8 cellular contexts compared by ENCODE assay signal in genomic region chr9:125407432-125407973, GRCh38.
DNase-seq lines count a peak whose midpoint lies in the region; ATAC-seq and TF ChIP-seq lines count a peak whose summit lies in the region.

No MANE protein-coding gene starts in this region.

- no peak overlapping the region for H3K27ac Mint-ChIP-seq in activated naive CD8-positive, alpha-beta T cell treated with anti-CD3 and anti-CD28 coated beads, Interleukin-2, amount 50 U/mL, for 24 hours

- no peaks in the 10 kb centered on the region for H3K36me3 Mint-ChIP-seq in activated naive CD8-positive, alpha-beta T cell treated with anti-CD3 and anti-CD28 coated beads, Interleukin-2, amount 50 U/mL, for 24 hours (ENCODE audit: low read depth)

- peaks cover 12% of the 10 kb centered on the region for H3K4me1 Mint-ChIP-seq in activated naive CD8-positive, alpha-beta T cell treated with anti-CD3 and anti-CD28 coated beads, Interleukin-2, amount 50 U/mL, for 24 hours

- WGBS in right lobe of liver (ENCODE audit: insufficient coverage, low coverage, low lambda C conversion rate, missing lambda C conversion rate), result 58% methylated on average over 6 of the region's 17 CpGs

- no peak overlapping the region for H3K27ac ChIP-seq in right lobe of liver

- no peaks in the 10 kb centered on the region for H3K36me3 ChIP-seq in right lobe of liver

- peak overlapping the region; percentile 59 for H3K4me3 Mint-ChIP-seq in activated naive CD8-positive, alpha-beta T cell treated with anti-CD3 and anti-CD28 coated beads, Interleukin-2, amount 50 U/mL, for 24 hours

- peak overlapping the region; percentile 59 to 71 (median 68) for H3K4me3 ChIP-seq in right lobe of liver

- H3K9me3 ChIP-seq in right lobe of liver, result no peaks in the 10 kb centered on the region

- TF ChIP-seq POLR2A in right lobe of liver (IDR thresholded peaks at IDR 0.05), result no peak

- DNase-seq in Right ventricle myocardium inferior (ENCODE audit: missing footprints) (no peak), cardiac septum (ENCODE audit: low spot score) (no peak), right lobe of liver (no peak), retina (no peak), T1000 (lab: John Stamatoyannopoulos, UW) (no peak), NCI-H2081 (lab: John Stamatoyannopoulos, UW) (no peak)
- DNase-seq in activated naive CD8-positive, alpha-beta T cell treated with anti-CD3 and anti-CD28 coated beads, Interleukin-2, amount 50 U/mL, for 24 hours, result no peak
- no peak for DNase-seq in central memory CD4-positive, alpha-beta T cell

- TF ChIP-seq CTCF in right lobe of liver (IDR thresholded peaks at IDR 0.05), result no peak

- peak; percentile 8 for ATAC-seq in Right ventricle myocardium inferior
- ATAC-seq in activated naive CD8-positive, alpha-beta T cell treated with anti-CD3 and anti-CD28 coated beads, Interleukin-2, amount 50 U/mL, for 24 hours, result no peak
- ATAC-seq in right lobe of liver, result no peak

- intact Hi-C loops in Right ventricle myocardium inferior (cut with DNase I), result loop anchor here (5.0 to 10.0 kb wide), 3 partner anchors 340 to 1087 kb away; partner anchors contain the start of gene PBX3
- intact Hi-C loops in cardiac septum (cut with DNase I), result loop anchor here (5.0 kb wide), 2 partner anchors 225 to 980 kb away; no protein-coding TSS in a partner anchor
- intact Hi-C loops in right lobe of liver (cut with DNase I), result no loop called here

- peaks cover 32% of the 10 kb centered on the region for H3K27me3 Mint-ChIP-seq in activated naive CD8-positive, alpha-beta T cell treated with anti-CD3 and anti-CD28 coated beads, Interleukin-2, amount 50 U/mL, for 24 hours

- peaks cover 0 to 11% (median 0%) of the 10 kb centered on the region in 4 donors for H3K4me1 ChIP-seq in right lobe of liver

- no peaks in the 10 kb centered on the region for H3K9me3 Mint-ChIP-seq in activated naive CD8-positive, alpha-beta T cell treated with anti-CD3 and anti-CD28 coated beads, Interleukin-2, amount 50 U/mL, for 24 hours

- H3K27me3 ChIP-seq in right lobe of liver, result no peaks in the 10 kb centered on the region

Comparison
In these comparisons a context has a peak if more than half of its experiments do, and no peak if none do; other contexts are left out.
1. intact Hi-C loops: an anchor here in Right ventricle myocardium inferior (5.0 to 10.0 kb wide) and cardiac septum (5.0 kb wide); none called in right lobe of liver.